In the genomic region with DNA sequence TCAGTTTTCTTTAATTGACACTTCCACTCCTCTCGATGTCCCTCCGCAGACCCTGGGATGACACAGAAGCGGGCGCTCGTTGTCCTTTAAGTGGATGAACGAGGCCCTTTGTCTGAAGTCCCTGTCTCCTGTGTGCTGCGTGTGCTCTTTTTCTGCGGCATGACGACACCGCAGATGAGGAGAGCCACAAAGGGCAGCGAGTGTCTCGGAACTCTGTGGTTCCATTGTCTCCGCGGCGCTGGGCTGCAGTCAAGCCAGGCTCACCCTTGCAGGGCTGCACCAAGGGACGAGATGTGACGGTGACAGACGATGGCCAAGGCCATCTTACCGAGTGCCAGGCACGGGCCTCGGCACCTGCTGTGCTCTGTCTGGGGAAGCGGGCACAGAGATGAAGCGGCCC, we compare ENCODE assay signal across 17 cellular contexts. TPM values are rescaled to one million over a fixed set of nuclear protein-coding genes. Genes with fewer than 3 reads are reported as not detected.
"Had no signal": no experiment of that assay in that cellular context is flagged by ENCODE, and none has a peak within 500 bp of the region (broad histone marks: within the 10 kb centered on the region; RNA-seq: fewer than 3 reads in every experiment).

No MANE protein-coding gene starts in this region.

- H3K27ac Mint-ChIP-seq: activated B cell treated with CpG ODN at 0.5 μM for 24 hours; activated T-helper 17 cell treated with anti-CD3 and anti-CD28 coated beads, Interleukin-2, amount 50 U/mL, for 72 hours; nephron progenitor cell; T-helper 2 cell treated with Interferon-gamma antibody and Interleukin-4, amounts not matched to agents 5 μg/mL and 100 μg/mL, for 36 hours had no signal

- FAIRE-seq: astrocyte, bronchial epithelial cell, endometrium had no signal

- H3K9me3 Mint-ChIP-seq: activated B cell treated with CpG ODN at 0.5 μM for 24 hours; activated CD4-positive, alpha-beta T cell treated with anti-CD3 and anti-CD28 coated beads, Interleukin-2, amount 10 ng/mL, durations not matched to agents 7 days and 5 days; activated T-helper 17 cell treated with anti-CD3 and anti-CD28 coated beads, Interleukin-2, amount 50 U/mL, for 72 hours; T-helper 2 cell treated with Interferon-gamma antibody and Interleukin-4, amounts not matched to agents 5 μg/mL and 100 μg/mL, for 36 hours had no signal

- H3K4me1 Mint-ChIP-seq: activated CD4-positive, alpha-beta T cell treated with anti-CD3 and anti-CD28 coated beads, Interleukin-2, amount 10 ng/mL, durations not matched to agents 7 days and 5 days; activated T-helper 17 cell treated with anti-CD3 and anti-CD28 coated beads, Interleukin-2, amount 50 U/mL, for 72 hours; nephron progenitor cell had no signal

- H3K4me3 Mint-ChIP-seq: activated B cell treated with CpG ODN at 0.5 μM for 24 hours; activated CD4-positive, alpha-beta T cell treated with anti-CD3 and anti-CD28 coated beads, Interleukin-2, amount 10 ng/mL, durations not matched to agents 7 days and 5 days; activated T-helper 17 cell treated with anti-CD3 and anti-CD28 coated beads, Interleukin-2, amount 50 U/mL, for 72 hours; nephron progenitor cell; T-helper 2 cell treated with Interferon-gamma antibody and Interleukin-4, amounts not matched to agents 5 μg/mL and 100 μg/mL, for 36 hours had no signal

- DNase-seq: activated B cell treated with CpG ODN at 0.5 μM for 24 hours; activated CD4-positive, alpha-beta T cell treated with anti-CD3 and anti-CD28 coated beads, Interleukin-2, amount 10 ng/mL, durations not matched to agents 7 days and 5 days; activated naive CD4-positive, alpha-beta T cell treated with Interleukin-2 at 50 U/mL for 16 hours; kidney glomerular epithelial cell; mesendoderm; nephron progenitor cell; stimulated activated CD4-positive, alpha-beta T cell treated with anti-CD3 and anti-CD28 coated beads, Interleukin-15, amount 100 ng/mL, for 24 hours; stimulated activated CD4-positive, alpha-beta T cell treated with anti-CD3 and anti-CD28 coated beads, Interleukin-4, amount 100 ng/mL, for 24 hours; stimulated activated naive CD4-positive, alpha-beta T cell; trophoblast cell had no signal

RNA-seq across cellular contexts. Expression of a gene that starts 10.6 kb away (rescaled TPM):
- total RNA-seq: activated B cell treated with CpG ODN at 0.5 μM for 24 hours; activated CD4-positive, alpha-beta T cell treated with anti-CD3 and anti-CD28 coated beads, Interleukin-2, amount 10 ng/mL, durations not matched to agents 7 days and 5 days; activated T-helper 17 cell treated with anti-CD3 and anti-CD28 coated beads, Interleukin-2, amount 50 U/mL, for 72 hours; glomerular endothelial cell; right atrium auricular region had no signal
